In the genomic region with DNA sequence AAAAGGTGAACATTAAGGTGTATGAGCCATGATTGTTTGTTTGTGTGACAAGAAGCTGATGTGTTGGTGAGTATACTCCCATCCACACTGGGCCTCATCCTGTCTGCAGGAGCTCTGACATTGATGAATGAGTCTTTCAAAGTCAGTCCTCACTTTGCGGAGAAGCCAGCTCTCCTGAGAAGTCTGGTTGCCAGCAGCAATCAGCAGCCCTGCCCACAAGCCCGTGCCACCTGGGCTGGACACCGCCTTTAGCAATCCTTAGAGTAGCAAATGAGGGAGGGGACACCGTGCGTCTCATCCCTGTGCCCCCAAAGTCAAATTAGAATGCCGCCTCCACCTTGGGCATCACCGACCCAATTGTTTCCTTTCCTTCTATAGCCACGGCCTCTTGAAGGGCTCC, we compare ENCODE assay signal across 21 cellular contexts.
DNase-seq lines count a peak whose midpoint lies in the region; ATAC-seq, FAIRE-seq and TF ChIP-seq lines count a peak whose summit lies in the region.
"Had no signal": no experiment of that assay in that cellular context is flagged by ENCODE, and none has a peak within 500 bp of the region (broad histone marks: within the 10 kb centered on the region; RNA-seq: fewer than 3 reads in every experiment).

No MANE protein-coding gene starts in this region.

- H3K27me3 ChIP-seq in Caco-2 (replicated peaks; ENCODE audit: control insufficient read depth, insufficient read depth, low read length) (no peaks in the 10 kb centered on the region), WERI-Rb-1 (ENCODE audit: insufficient read depth, low read depth, severe bottlenecking) (no peaks in the 10 kb centered on the region), esophagus (ENCODE audit: control insufficient read depth in 1 of 2, insufficient read depth in 2 of 2, low read length in 2 of 2) (no peaks in the 10 kb centered on the region), small intestine (ENCODE audit: control insufficient read depth in 2 of 2, insufficient read depth in 2 of 2, low read length in 2 of 2) (no peaks in the 10 kb centered on the region)
- H3K27me3 ChIP-seq: BLaER1 had no signal

- H3K9me3 Mint-ChIP-seq in Caco-2 (ENCODE audit: unreplicated experiment): no peaks in the 10 kb centered on the region
- no peaks in the 10 kb centered on the region for H3K9me3 Mint-ChIP-seq in activated CD4-positive, alpha-beta T cell treated with anti-CD3 and anti-CD28 coated beads for 36 hours (ENCODE audit: low read depth)
- H3K9me3 Mint-ChIP-seq: CD8-positive, alpha-beta T cell had no signal

- H3K9me3 ChIP-seq in Caco-2 (no peaks in the 10 kb centered on the region), WERI-Rb-1 (ENCODE audit: severe bottlenecking) (no peaks in the 10 kb centered on the region), esophagus (ENCODE audit: control insufficient read depth in 2 of 2, insufficient read depth in 1 of 2, low read depth in 1 of 2, low read length in 1 of 2) (no peaks in the 10 kb centered on the region), small intestine (ENCODE audit: control insufficient read depth, low read depth) (no peaks in the 10 kb centered on the region)
- H3K9me3 ChIP-seq: BLaER1 had no signal

- H3K4me1 ChIP-seq in Caco-2: peaks cover 68% of the 10 kb centered on the region
- H3K4me1 ChIP-seq in esophagus (ENCODE audit: control insufficient read depth in 2 of 2, insufficient read depth in 2 of 2, low read length in 1 of 2): peaks cover 8 to 24% of the 10 kb centered on the region in 2 donors
- H3K4me1 ChIP-seq in small intestine (ENCODE audit: control insufficient read depth in 2 of 2, insufficient read depth in 1 of 2, low read depth in 1 of 2, low read length in 1 of 2): peaks cover 0 to 17% of the 10 kb centered on the region in 2 donors

- intact Hi-C loops in Caco-2 (cut with micrococcal nuclease; ENCODE audit: unreplicated experiment): no loop called here
- intact Hi-C loops in activated CD4-positive, alpha-beta T cell treated with anti-CD3 and anti-CD28 coated beads for 36 hours (cut with DNase I, micrococcal nuclease): no loop called here

- TF ChIP-seq CTCF in Caco-2 (IDR thresholded peaks at IDR 0.05; ENCODE audit: insufficient read depth in 1 of 2, low read depth in 1 of 2, low read length in 1 of 2, severe bottlenecking in 1 of 2, unreplicated experiment in 1 of 2) (no peak), WERI-Rb-1 (IDR thresholded peaks at IDR 0.05; ENCODE audit: low read depth, low read length) (no peak)

- H3K4me3 ChIP-seq in Caco-2 (ENCODE audit: low read depth, low read length) (no peak overlapping the region), WERI-Rb-1 (ENCODE audit: low read depth, low read length) (no peak overlapping the region), esophagus (ENCODE audit: low read depth in 1 of 2, low read length in 2 of 2) (no peak overlapping the region), small intestine (ENCODE audit: low read depth in 1 of 2, low read length in 2 of 2) (no peak overlapping the region)
- H3K4me3 ChIP-seq: BLaER1 had no signal

- no peaks in the 10 kb centered on the region for H3K27me3 Mint-ChIP-seq in Caco-2 (ENCODE audit: insufficient read depth, unreplicated experiment)
- H3K27me3 Mint-ChIP-seq in activated CD4-positive, alpha-beta T cell treated with anti-CD3 and anti-CD28 coated beads for 36 hours: peaks cover 5% of the 10 kb centered on the region

- POLR2A ChIA-PET in Caco-2 (lab: Charles Lee): no interaction called here
- POLR2A ChIA-PET in activated CD4-positive, alpha-beta T cell treated with anti-CD3 and anti-CD28 coated beads for 36 hours (lab: Charles Lee): no interaction called here

- CTCF ChIA-PET in Caco-2 (lab: Charles Lee): interaction anchor here (0.6 to 1.1 kb wide), 2 partner anchors 40 to 365 kb away, joined by 5 read pairs; no protein-coding TSS in a partner anchor
- CTCF ChIA-PET in activated CD4-positive, alpha-beta T cell treated with anti-CD3 and anti-CD28 coated beads for 36 hours (lab: Charles Lee): interaction anchor here (0.6 to 0.7 kb wide), 2 partner anchors 184 to 283 kb away, joined by 3 read pairs; no protein-coding TSS in a partner anchor

- no peak overlapping the region for H3K4me3 Mint-ChIP-seq in Caco-2 (ENCODE audit: unreplicated experiment)
- no peak overlapping the region for H3K4me3 Mint-ChIP-seq in activated CD4-positive, alpha-beta T cell treated with anti-CD3 and anti-CD28 coated beads for 36 hours
- H3K4me3 Mint-ChIP-seq: B cell; CD4-positive, CD25-positive, alpha-beta regulatory T cell; CD8-positive, alpha-beta T cell had no signal

- H3K27ac ChIP-seq in WERI-Rb-1 (peak overlapping the region; percentile 65; the same call in 1 of the 2 replicates), esophagus (ENCODE audit: low read depth in 2 of 2, low read length in 1 of 2) (peak overlapping the region; percentile 36 to 66), small intestine (ENCODE audit: low read depth in 1 of 2, low read length in 1 of 2) (peak overlapping the region; percentile 0 to 74)
- H3K27ac ChIP-seq: 22Rv1, BLaER1, C4-2B had no signal

- no peak for DNase-seq in Caco-2
- no peak for DNase-seq in WERI-Rb-1
- DNase-seq in small intestine: no peak
- no peak for DNase-seq in GM12892 (ENCODE audit: insufficient read length)
- DNase-seq in DMS 273 treated with DMSO at 0.1 percent for 48 hours (lab: John Stamatoyannopoulos, UW): no peak
- no peak for DNase-seq in activated CD4-positive, alpha-beta T cell treated with anti-CD3 and anti-CD28 coated beads for 36 hours
- DNase-seq: CD4-positive, CD25-positive, alpha-beta regulatory T cell; CD8-positive, alpha-beta T cell; DMS79 treated with DMSO at 0.1 percent for 48 hours; GOT3; H7; HCEC 1CT had no signal

- ATAC-seq in GM21717 (IDR thresholded peaks at IDR 0.05; ENCODE audit: unreplicated experiment): no peak
- no peak for ATAC-seq in activated CD4-positive, alpha-beta T cell treated with anti-CD3 and anti-CD28 coated beads for 36 hours
- ATAC-seq: CD8-positive, alpha-beta T cell had no signal

- 64 to 68% methylated on average over 8 of the region's 8 CpGs for WGBS in esophagus, 2 donors
- WGBS in small intestine, 3 donors: 51 to 72% (median 61%) methylated on average over 8 of the region's 8 CpGs

- peak overlapping the region; percentile 65 for H3K27ac Mint-ChIP-seq in Caco-2 (ENCODE audit: unreplicated experiment)
- no peak overlapping the region for H3K27ac Mint-ChIP-seq in activated CD4-positive, alpha-beta T cell treated with anti-CD3 and anti-CD28 coated beads for 36 hours
- H3K27ac Mint-ChIP-seq: B cell; CD4-positive, CD25-positive, alpha-beta regulatory T cell; CD8-positive, alpha-beta T cell had no signal

- BruUV-seq in Caco-2 (replicated peaks; lab: Mats Ljungman, UMichigan): no TSS peak

- H3K36me3 ChIP-seq in Caco-2 (ENCODE audit: control insufficient read depth, insufficient read depth, low read length) (no peaks in the 10 kb centered on the region), WERI-Rb-1 (no peaks in the 10 kb centered on the region), esophagus (ENCODE audit: control insufficient read depth in 2 of 2, insufficient read depth in 2 of 2, low read length in 1 of 2) (no peaks in the 10 kb centered on the region), small intestine (ENCODE audit: control insufficient read depth in 2 of 2, insufficient read depth in 2 of 2, low read length in 2 of 2) (no peaks in the 10 kb centered on the region)
- H3K36me3 ChIP-seq: BLaER1 had no signal

- peaks cover 77% of the 10 kb centered on the region for H3K4me1 Mint-ChIP-seq in Caco-2 (ENCODE audit: low read depth, unreplicated experiment)
- no peaks in the 10 kb centered on the region for H3K4me1 Mint-ChIP-seq in activated CD4-positive, alpha-beta T cell treated with anti-CD3 and anti-CD28 coated beads for 36 hours
- H3K4me1 Mint-ChIP-seq: B cell; CD4-positive, CD25-positive, alpha-beta regulatory T cell had no signal

- peaks cover 7% of the 10 kb centered on the region for H3K36me3 Mint-ChIP-seq in Caco-2 (ENCODE audit: insufficient read depth, unreplicated experiment)
- H3K36me3 Mint-ChIP-seq in activated CD4-positive, alpha-beta T cell treated with anti-CD3 and anti-CD28 coated beads for 36 hours (ENCODE audit: low read depth): no peaks in the 10 kb centered on the region
- H3K36me3 Mint-ChIP-seq: CD4-positive, CD25-positive, alpha-beta regulatory T cell; CD8-positive, alpha-beta T cell had no signal

- TF ChIP-seq POLR2A in GM12892 (IDR thresholded peaks at IDR 0.05; ENCODE audit: low read depth, low read length): no peak

- FAIRE-seq in small intestine (lab: Jason Lieb, UNC) (no peak), GM12892 (lab: Jason Lieb, UNC) (no peak)
- FAIRE-seq: A204.1, D721Med, GM19239 had no signal
